ENCODE assay signal across 9 cellular contexts in the genomic region with DNA sequence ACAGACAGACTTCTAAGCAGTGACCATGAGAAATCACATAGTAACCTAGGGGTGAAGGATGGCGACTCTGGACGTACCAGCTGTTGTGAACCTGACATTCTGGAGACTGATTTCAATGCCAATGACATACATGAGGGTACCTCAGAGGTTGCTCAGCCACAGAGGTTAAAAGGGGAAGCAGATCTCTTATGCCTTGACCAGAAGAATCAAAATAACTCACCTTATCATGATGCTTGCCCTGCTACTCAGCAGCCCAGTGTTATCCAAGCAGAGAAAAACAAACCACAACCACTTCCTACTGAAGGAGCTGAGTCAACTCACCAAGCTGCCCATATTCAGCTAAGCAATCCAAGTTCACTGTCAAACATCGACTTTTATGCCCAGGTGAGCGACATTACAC. TPM values are rescaled to one million over a fixed set of nuclear protein-coding genes. Genes with fewer than 3 reads are reported as not detected.
DNase-seq lines count a peak whose midpoint lies in the region; ATAC-seq and TF ChIP-seq lines count a peak whose summit lies in the region.
"Had no signal": no experiment of that assay in that cellular context is flagged by ENCODE, and none has a peak within 500 bp of the region (broad histone marks: within the 10 kb centered on the region; RNA-seq: fewer than 3 reads in every experiment).

No MANE protein-coding gene starts in this region.

- DNase-seq in activated T-helper 1 cell treated with Interleukin-2 at 50 U/mL for 16 hours (ENCODE audit: low read depth): peak; percentile 0
- no peak for DNase-seq in right atrium auricular region (ENCODE audit: low spot score)
- DNase-seq in G401 (ENCODE audit: low spot score): no peak
- DNase-seq in effector CD4-positive, alpha-beta T cell: no peak
- no peak for DNase-seq in osteocyte (ENCODE audit: extremely low spot score, unreplicated experiment)
- DNase-seq: heart right ventricle had no signal

- no peaks in the 10 kb centered on the region for H3K9me3 Mint-ChIP-seq in osteocyte (ENCODE audit: unreplicated experiment)

- no peaks in the 10 kb centered on the region for H4K20me1 ChIP-seq in BLaER1

- no peaks in the 10 kb centered on the region for H3K36me3 Mint-ChIP-seq in osteocyte (ENCODE audit: unreplicated experiment)

- H3K4me1 ChIP-seq in BLaER1 (peaks cover 49% of the 10 kb centered on the region), right atrium auricular region (no peaks in the 10 kb centered on the region)

- H3K9ac ChIP-seq in BLaER1: no peak overlapping the region

- no peaks in the 10 kb centered on the region for H3K4me1 Mint-ChIP-seq in osteocyte (ENCODE audit: unreplicated experiment)

- no peak overlapping the region for H3K4me3 Mint-ChIP-seq in osteocyte (ENCODE audit: unreplicated experiment)

- no peak overlapping the region for H3K27ac Mint-ChIP-seq in osteocyte (ENCODE audit: unreplicated experiment)

- peaks cover 5% of the 10 kb centered on the region; the same call in 1 of the 2 replicates for H3K9me3 ChIP-seq in BLaER1
- H3K9me3 ChIP-seq in right atrium auricular region: no peaks in the 10 kb centered on the region
- H3K9me3 ChIP-seq: heart right ventricle had no signal

- H3K27me3 ChIP-seq in BLaER1: no peaks in the 10 kb centered on the region
- H3K27me3 ChIP-seq in right atrium auricular region: no peaks in the 10 kb centered on the region
- H3K27me3 ChIP-seq: heart right ventricle had no signal

- ATAC-seq in GM19463 (IDR thresholded peaks at IDR 0.05; ENCODE audit: unreplicated experiment): peak; percentile 89
- ATAC-seq in HG03378 (IDR thresholded peaks at IDR 0.05; ENCODE audit: unreplicated experiment): peak; percentile 97
- ATAC-seq: heart right ventricle had no signal

- H3K36me3 ChIP-seq in BLaER1: no peaks in the 10 kb centered on the region
- peaks cover 5% of the 10 kb centered on the region for H3K36me3 ChIP-seq in right atrium auricular region

- in situ Hi-C loops in G401 (cut with HindIII; ENCODE audit: low sequenced_read_pairs): no loop called here

- no peak for TF ChIP-seq CTCF in right atrium auricular region (IDR thresholded peaks at IDR 0.05)
- no peak for TF ChIP-seq CTCF in osteocyte (IDR thresholded peaks at IDR 0.05)

- H3K4me2 ChIP-seq in BLaER1: peak overlapping the region; percentile 70

- no peak overlapping the region for H3K4me3 ChIP-seq in BLaER1
- no peak overlapping the region for H3K4me3 ChIP-seq in right atrium auricular region
- H3K4me3 ChIP-seq: heart right ventricle had no signal

- H3K27me3 Mint-ChIP-seq in osteocyte (ENCODE audit: unreplicated experiment): no peaks in the 10 kb centered on the region

- no peak overlapping the region for H3K27ac ChIP-seq in BLaER1
- H3K27ac ChIP-seq in right atrium auricular region: no peak overlapping the region
- H3K27ac ChIP-seq: heart right ventricle had no signal

RNA-seq across cellular contexts. Expression of gene CCDC152, which starts 38.0 kb away (rescaled TPM):
- total RNA-seq in right atrium auricular region: 1 to 10 TPM in 1 of 2 donors, under 1 TPM in 1; 0.89 to 1.4 TPM
- total RNA-seq in G401 (2014; rRNA removed; shearing (Covaris generic)): not detected in 2 replicates
- total RNA-seq in osteocyte: not detected in 2 replicates
